In the genomic region with DNA sequence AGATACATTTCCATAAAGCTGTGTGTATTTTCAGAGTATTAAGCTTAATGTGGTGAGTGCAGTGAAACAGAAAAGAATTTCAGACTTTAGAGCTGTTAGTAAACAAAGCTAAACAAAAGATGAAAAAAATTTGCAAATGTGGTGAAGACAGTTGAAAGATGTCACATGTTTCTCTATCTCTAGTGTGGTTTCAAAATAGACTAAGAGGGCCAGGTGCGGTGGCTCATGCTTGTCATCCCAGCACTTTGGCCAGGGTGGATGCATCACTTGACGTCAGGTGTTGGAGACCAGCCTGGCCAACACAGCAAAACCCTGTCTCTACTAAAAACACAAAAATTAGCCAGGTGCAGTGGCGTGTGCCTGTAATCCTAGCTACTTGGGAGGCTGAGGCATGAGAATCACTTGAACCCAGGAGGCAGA, we compare ENCODE assay signal across 12 cellular contexts.
DNase-seq lines count a peak whose midpoint lies in the region; ATAC-seq lines count a peak whose summit lies in the region.
"Had no signal": no experiment of that assay in that cellular context is flagged by ENCODE, and none has a peak within 500 bp of the region (broad histone marks: within the 10 kb centered on the region; RNA-seq: fewer than 3 reads in every experiment).

No MANE protein-coding gene starts in this region.

- H3K27ac Mint-ChIP-seq in T-helper 2 cell treated with Interferon-gamma antibody and Interleukin-4, amounts not matched to agents 5 μg/mL and 100 μg/mL, for 36 hours: peak overlapping the region; percentile 24

- peaks cover 29% of the 10 kb centered on the region for H3K4me1 Mint-ChIP-seq in T-helper 2 cell treated with Interferon-gamma antibody and Interleukin-4, amounts not matched to agents 5 μg/mL and 100 μg/mL, for 36 hours (ENCODE audit: low read depth)

- H3K27me3 Mint-ChIP-seq in T-helper 2 cell treated with Interferon-gamma antibody and Interleukin-4, amounts not matched to agents 5 μg/mL and 100 μg/mL, for 36 hours (ENCODE audit: low read depth): peaks cover 44% of the 10 kb centered on the region

- DNase-seq in T-helper 2 cell treated with Interferon-gamma antibody and Interleukin-4, amounts not matched to agents 5 μg/mL and 100 μg/mL, for 36 hours (ENCODE audit: low spot score): no peak
- no peak for DNase-seq in NCI-H226
- no peak for DNase-seq in KG1 (lab: John Stamatoyannopoulos, UW)
- DNase-seq in activated effector memory CD4-positive, alpha-beta T cell treated with Interleukin-2 at 50 U/mL for 16 hours: no peak
- DNase-seq: central memory CD4-positive, alpha-beta T cell; COR-L47; NCI-H2081; WERI-Rb-1 had no signal

- peak overlapping the region; percentile 11 for H3K4me3 Mint-ChIP-seq in T-helper 2 cell treated with Interferon-gamma antibody and Interleukin-4, amounts not matched to agents 5 μg/mL and 100 μg/mL, for 36 hours

- H3K9me3 Mint-ChIP-seq in T-helper 2 cell treated with Interferon-gamma antibody and Interleukin-4, amounts not matched to agents 5 μg/mL and 100 μg/mL, for 36 hours: no peaks in the 10 kb centered on the region

- H3K36me3 Mint-ChIP-seq in T-helper 2 cell treated with Interferon-gamma antibody and Interleukin-4, amounts not matched to agents 5 μg/mL and 100 μg/mL, for 36 hours (ENCODE audit: low read depth): no peaks in the 10 kb centered on the region

- ATAC-seq in GM18502 (IDR thresholded peaks at IDR 0.05; ENCODE audit: poor library complexity, unreplicated experiment) (peak; percentile 81), GM21360 (IDR thresholded peaks at IDR 0.05; ENCODE audit: unreplicated experiment) (peak; percentile 79), HG03139 (IDR thresholded peaks at IDR 0.05; ENCODE audit: unreplicated experiment) (peak; percentile 58), GM18909 (IDR thresholded peaks at IDR 0.05; ENCODE audit: poor library complexity, unreplicated experiment) (no peak)
